Comparison of ENCODE assay signal across 24 cellular contexts in genomic region chr19:3521104-3521445, GRCh38. TPM values are rescaled to one million over a fixed set of nuclear protein-coding genes. Genes with fewer than 3 reads are reported as not detected.
DNase-seq lines count a peak whose midpoint lies in the region; ATAC-seq and TF ChIP-seq lines count a peak whose summit lies in the region.
"Had no signal": no experiment of that assay in that cellular context is flagged by ENCODE, and none has a peak within 500 bp of the region (broad histone marks: within the 10 kb centered on the region; RNA-seq: fewer than 3 reads in every experiment).

No MANE protein-coding gene starts in this region.

- intact Hi-C loops in CD4-positive, alpha-beta T cell (cut with DNase I, micrococcal nuclease), result no loop called here
- intact Hi-C loops in mammary epithelial cell (cut with micrococcal nuclease), result no loop called here

- H3K4me3 ChIP-seq in mammary epithelial cell (replicated peaks in 1 of 3; ENCODE audit: insufficient read depth in 1 of 3, low read depth in 2 of 3, low read length in 3 of 3), result peak overlapping the region in 2 of 3 experiments; percentile 0 to 2
- H3K4me3 ChIP-seq: GM23248, SJSA1 had no signal

- CTCF ChIA-PET in CD4-positive, alpha-beta T cell (lab: Charles Lee), result no interaction called here
- CTCF ChIA-PET in mammary epithelial cell (lab: Charles Lee; ENCODE audit: low non-redundant PET), result no interaction called here

- peak overlapping the region; percentile 9 for H2AFZ ChIP-seq in mammary epithelial cell (ENCODE audit: low read depth, low read length)
- H2AFZ ChIP-seq: GM23248 had no signal

- H3K9me3 Mint-ChIP-seq in CD4-positive, alpha-beta T cell, result no peaks in the 10 kb centered on the region
- no peaks in the 10 kb centered on the region for H3K9me3 Mint-ChIP-seq in nephron progenitor cell
- H3K9me3 Mint-ChIP-seq: nephron had no signal

- peaks cover 5% of the 10 kb centered on the region for H4K20me1 ChIP-seq in mammary epithelial cell (ENCODE audit: insufficient read depth, low read length)

- no peak for TF ChIP-seq CTCF in CD4-positive, alpha-beta T cell (IDR thresholded peaks at IDR 0.05)
- TF ChIP-seq CTCF in mammary epithelial cell (conservative IDR thresholded peaks at IDR 0.05 in 1 of 2, IDR thresholded peaks at IDR 0.05 in 1 of 2; ENCODE audit: extremely low read depth in 1 of 2, insufficient read depth in 1 of 2, low read depth in 1 of 2, low read length in 2 of 2) (no peak), nephron progenitor cell (IDR thresholded peaks at IDR 0.05) (no peak), GM20000 (IDR thresholded peaks at IDR 0.05; ENCODE audit: extremely low read depth, missing control alignments) (no peak)

- peak overlapping the region; percentile 45 for H3K9ac ChIP-seq in mammary epithelial cell (ENCODE audit: insufficient read depth, low read length)
- H3K9ac ChIP-seq: GM23248 had no signal

- BruUV-seq in mammary epithelial cell (replicated peaks; lab: Mats Ljungman, UMichigan), result no TSS peak

- POLR2A ChIA-PET in CD4-positive, alpha-beta T cell (lab: Charles Lee), result no interaction called here

- dilution Hi-C loops in mammary epithelial cell (cut with HindIII; ENCODE audit: low sequenced_read_pairs), result loop anchor here (5.0 kb wide), 1 partner anchor 194 kb away; no protein-coding TSS in a partner anchor

- peaks cover 26% of the 10 kb centered on the region for H3K4me1 Mint-ChIP-seq in CD4-positive, alpha-beta T cell (ENCODE audit: low read depth)
- H3K4me1 Mint-ChIP-seq in nephron progenitor cell, result peaks cover 27% of the 10 kb centered on the region

- H3K27ac ChIP-seq in CD4-positive, alpha-beta T cell (ENCODE audit: low read depth, low read length), result no peak overlapping the region
- peak overlapping the region; percentile 49 for H3K27ac ChIP-seq in mammary epithelial cell (ENCODE audit: insufficient read depth, low read depth, low read length)
- H3K27ac ChIP-seq: GM23248, SJSA1 had no signal

- in situ Hi-C loops in mammary epithelial cell (cut with MboI; ENCODE audit: low sequenced_read_pairs in 2 of 2), result no loop called here

- WGBS in mammary epithelial cell (ENCODE audit: low coverage, missing lambda C conversion rate), result 2% methylated on average over 7 of the region's 7 CpGs

- H3K27ac Mint-ChIP-seq in CD4-positive, alpha-beta T cell, result peak overlapping the region; percentile 2
- H3K27ac Mint-ChIP-seq in nephron progenitor cell, result peak overlapping the region; percentile 57
- H3K27ac Mint-ChIP-seq: activated CD4-positive, alpha-beta T cell treated with anti-CD3 and anti-CD28 coated beads for 36 hours had no signal

- peaks cover 26% of the 10 kb centered on the region for H3K36me3 Mint-ChIP-seq in CD4-positive, alpha-beta T cell (ENCODE audit: low read depth)
- H3K36me3 Mint-ChIP-seq in nephron progenitor cell (ENCODE audit: low read depth), result peaks cover 26% of the 10 kb centered on the region

- H3K4me2 ChIP-seq in mammary epithelial cell (ENCODE audit: insufficient read depth, low read depth, low read length), result peak overlapping the region; percentile 55

- H3K36me3 ChIP-seq in mammary epithelial cell (ENCODE audit: insufficient read depth, low read length), result no peaks in the 10 kb centered on the region

- H3K27me3 Mint-ChIP-seq in CD4-positive, alpha-beta T cell, result no peaks in the 10 kb centered on the region
- peaks cover 3% of the 10 kb centered on the region for H3K27me3 Mint-ChIP-seq in nephron progenitor cell (ENCODE audit: low read depth, poor library complexity)
- H3K27me3 Mint-ChIP-seq: activated CD4-positive, alpha-beta T cell treated with anti-CD3 and anti-CD28 coated beads for 36 hours had no signal

- ATAC-seq in CD4-positive, alpha-beta T cell (ENCODE audit: poor library complexity), result no peak
- ATAC-seq in GM21717 (IDR thresholded peaks at IDR 0.05; ENCODE audit: unreplicated experiment), result no peak
- ATAC-seq: activated CD4-positive, alpha-beta T cell treated with anti-CD3 and anti-CD28 coated beads for 36 hours had no signal

- no peak for DNase-seq in CD4-positive, alpha-beta T cell
- peak; percentile 80 for DNase-seq in OCI-M1 (lab: John Stamatoyannopoulos, UW)
- no peak for DNase-seq in mammary epithelial cell
- no peak for DNase-seq in nephron progenitor cell
- no peak for DNase-seq in GOT3 (lab: John Stamatoyannopoulos, UW)
- no peak for DNase-seq in hepatic stellate cell (ENCODE audit: low spot score)
- DNase-seq in GM20000 (ENCODE audit: low spot score), result no peak
- DNase-seq: activated CD4-positive, alpha-beta T cell treated with anti-CD3 and anti-CD28 coated beads for 36 hours; activated naive CD4-positive, alpha-beta T cell; aorta; DMS53; GM23248; hippocampal formation; mesenchymal stem cell; NCI-H1092 treated with DMSO at 0.1 percent for 48 hours; NCI-H526 treated with DMSO at 0.1 percent for 48 hours; stimulated activated CD4-positive, alpha-beta T cell treated with anti-CD3 and anti-CD28 coated beads, Interleukin-12 subunit alpha, Interleukin-12 subunit beta, amount 100 ng/mL, for 4 hours had no signal

- no peaks in the 10 kb centered on the region for H3K27me3 ChIP-seq in CD4-positive, alpha-beta T cell (ENCODE audit: control insufficient read depth, insufficient read depth, low read length)
- H3K27me3 ChIP-seq in mammary epithelial cell (ENCODE audit: insufficient read depth, low read length), result no peaks in the 10 kb centered on the region
- H3K27me3 ChIP-seq: SJSA1 had no signal

- no peak overlapping the region for H3K4me3 Mint-ChIP-seq in CD4-positive, alpha-beta T cell
- H3K4me3 Mint-ChIP-seq in nephron progenitor cell, result no peak overlapping the region
- H3K4me3 Mint-ChIP-seq: activated CD4-positive, alpha-beta T cell treated with anti-CD3 and anti-CD28 coated beads for 36 hours; nephron had no signal

- H3K4me1 ChIP-seq in mammary epithelial cell (ENCODE audit: insufficient read depth, low read length), result peaks cover 18% of the 10 kb centered on the region
- H3K4me1 ChIP-seq: SJSA1 had no signal

- no peaks in the 10 kb centered on the region for H3K9me3 ChIP-seq in CD4-positive, alpha-beta T cell (ENCODE audit: control insufficient read depth, low read length)
- H3K9me3 ChIP-seq in mammary epithelial cell (replicated peaks; ENCODE audit: insufficient read depth, low read length), result no peaks in the 10 kb centered on the region
- H3K9me3 ChIP-seq: SJSA1 had no signal

- peaks cover 82% of the 10 kb centered on the region for H3K79me2 ChIP-seq in mammary epithelial cell (ENCODE audit: insufficient read depth, low read length)

RNA-seq across cellular contexts. Expression of gene FZR1, which starts 15.0 kb away (rescaled TPM):
- total RNA-seq in CD4-positive, alpha-beta T cell, result 100 to 1,000 TPM; 109 to 116 TPM
- total RNA-seq in mammary epithelial cell, result 10 to 100 TPM; 49.8 to 55.0 TPM
- polyA plus RNA-seq in mammary epithelial cell, result 35.3 TPM
- polyA minus RNA-seq in mammary epithelial cell, result 46.5 TPM

RNA-seq across cellular contexts. Expression of gene TEKTIP1, which starts 17.9 kb away (rescaled TPM):
- 1 to 10 TPM; 5.7 to 6.0 TPM for total RNA-seq in CD4-positive, alpha-beta T cell
- 1 to 10 TPM in 1 of 2 donors, not detected in 1; 1.9 TPM for total RNA-seq in mammary epithelial cell
- polyA plus RNA-seq in mammary epithelial cell, result not detected
- polyA minus RNA-seq in mammary epithelial cell, result not detected
- total RNA-seq: GM23248, kidney epithelial cell had no signal
- polyA plus RNA-seq: GM23248 had no signal

RNA-seq across cellular contexts. Expression of gene DOHH, which starts 20.6 kb away (rescaled TPM):
- 1 to 10 TPM; 3.9 to 4.7 TPM for total RNA-seq in CD4-positive, alpha-beta T cell
- total RNA-seq in mammary epithelial cell, result 10 to 100 TPM; 11.7 to 14.7 TPM
- 11.0 TPM for polyA plus RNA-seq in mammary epithelial cell
- polyA minus RNA-seq in mammary epithelial cell, result 3.4 TPM

RNA-seq across cellular contexts. Expression of gene MFSD12, which starts 36.3 kb away (rescaled TPM):
- 10 to 100 TPM; 62.5 to 65.0 TPM for total RNA-seq in CD4-positive, alpha-beta T cell
- total RNA-seq in mammary epithelial cell, result 100 to 1,000 TPM; 113 to 267 TPM
- polyA plus RNA-seq in mammary epithelial cell, result 61.6 TPM
- polyA minus RNA-seq in mammary epithelial cell, result 72.3 TPM

RNA-seq across cellular contexts. Expression of gene SMIM44, which starts 37.8 kb away (rescaled TPM):
- total RNA-seq in CD4-positive, alpha-beta T cell, result not detected
- 1 to 10 TPM in 1 of 2 donors, not detected in 1; 2.7 TPM for total RNA-seq in mammary epithelial cell
- not detected for polyA plus RNA-seq in mammary epithelial cell
- not detected for polyA minus RNA-seq in mammary epithelial cell
- total RNA-seq: activated CD4-positive, alpha-beta T cell treated with anti-CD3 and anti-CD28 coated beads for 36 hours; aorta; chondrocyte; GM23248; OCI-LY7; SJSA1 had no signal
- polyA plus RNA-seq: aorta, GM23248, thymus had no signal
